Comparison of ENCODE assay signal across 11 cellular contexts in genomic region chr15:74173545-74174215, GRCh38. TPM values are rescaled to one million over a fixed set of nuclear protein-coding genes. Genes with fewer than 3 reads are reported as not detected.
DNase-seq lines count a peak whose midpoint lies in the region; ATAC-seq and TF ChIP-seq lines count a peak whose summit lies in the region.
"Had no signal": no experiment of that assay in that cellular context is flagged by ENCODE, and none has a peak within 500 bp of the region (broad histone marks: within the 10 kb centered on the region; RNA-seq: fewer than 3 reads in every experiment).

ISLR (plus strand) TSS chr15:74173710; CDS start chr15:74174859, 1,149 bp downstream.

- TF ChIP-seq POLR2A in erythroblast (IDR thresholded peaks at IDR 0.05; ENCODE audit: low read length): no peak

- peaks cover 1 to 4% of the 10 kb centered on the region in 2 donors for H3K4me1 ChIP-seq in lung (ENCODE audit: control insufficient read depth in 2 of 2, insufficient read depth in 2 of 2, low read length in 2 of 2)

- H3K36me3 ChIP-seq in lung (ENCODE audit: control insufficient read depth in 2 of 2, insufficient read depth in 2 of 2, low read length in 2 of 2): no peaks in the 10 kb centered on the region

- H3K4me3 ChIP-seq in dorsolateral prefrontal cortex (peak within 1 kb of the TSS in 42 of 59 donors; percentile 4 to 57 (median 30)), lung (no peak within 1 kb of the TSS)

- H3K27me3 ChIP-seq in dorsolateral prefrontal cortex (no peaks in the 10 kb centered on the region), lung (ENCODE audit: control insufficient read depth, insufficient read depth) (no peaks in the 10 kb centered on the region)

- intact Hi-C loops in dorsolateral prefrontal cortex (cut with DNase I): no loop called here

- peak within 1 kb of the TSS in 38 of 59 donors; percentile 21 to 82 (median 62) for H3K27ac ChIP-seq in dorsolateral prefrontal cortex
- peak within 1 kb of the TSS; percentile 14 to 33 for H3K27ac ChIP-seq in lung (ENCODE audit: low read depth in 1 of 2, low read length in 1 of 2)

- ATAC-seq in lung (ENCODE audit: insufficient read depth, low FRiP score): no peak
- ATAC-seq in GM21515 (IDR thresholded peaks at IDR 0.05; ENCODE audit: unreplicated experiment): no peak
- no peak for ATAC-seq in HG03432 (IDR thresholded peaks at IDR 0.05; ENCODE audit: unreplicated experiment)

- DNase-seq in MV-4-11 (lab: John Stamatoyannopoulos, UW) (peak; percentile 56), dorsolateral prefrontal cortex (peak in 4 of 10 donors; percentile 18 to 41 (median 36)), lung (ENCODE audit: low spot score) (no peak), stromal cell of bone marrow (ENCODE audit: low read depth) (peak; percentile 87), erythroblast (lab: John Stamatoyannopoulos, UW) (no peak)
- no peak for DNase-seq in activated CD4-positive, alpha-beta T cell treated with anti-CD3 and anti-CD28 coated beads for 4 hours
- DNase-seq: amniotic stem cell, NCI-H2107 had no signal

- no peaks in the 10 kb centered on the region for H3K9me3 ChIP-seq in lung (ENCODE audit: control insufficient read depth in 2 of 2, insufficient read depth in 1 of 2, low read length in 1 of 2)

- whole genome bisulfite sequencing in lung, 2 donors: 52 to 69% methylated on average over 16 to 17 of the region's 17 CpGs

- TF ChIP-seq CTCF in dorsolateral prefrontal cortex (IDR thresholded peaks at IDR 0.05 in 54 of 56, conservative IDR thresholded peaks at IDR 0.05 in 2 of 56; ENCODE audit: low read depth in 1 of 56, partially characterized antibody in 56 of 56): no peak
- TF ChIP-seq CTCF in lung (IDR thresholded peaks at IDR 0.05; ENCODE audit: control extremely low read depth, extremely low read depth): no peak

RNA-seq across cellular contexts. Expression of gene ISLR, which starts in this region (rescaled TPM):
- total RNA-seq in dorsolateral prefrontal cortex: 10 to 100 TPM in 113 of 120 experiments, 1 to 10 TPM in 7; 7.1 to 44.8 (median 21.5) TPM
- 10 to 100 TPM; 14.6 to 30.4 TPM for total RNA-seq in lung
- 10 to 100 TPM in 1 of 2 donors, 1 to 10 TPM in 1; 2.8 to 13.8 TPM for polyA plus RNA-seq in lung
- total RNA-seq: lung microvascular endothelial cell had no signal

Comparison
In these comparisons a context has a peak if more than half of its experiments do, and no peak if none do; other contexts are left out.
1. DNase-seq: peak in MV-4-11 (single experiment) and stromal cell of bone marrow (single experiment); none in lung (single experiment), activated CD4-positive, alpha-beta T cell treated with anti-CD3 and anti-CD28 coated beads for 4 hours (0 of 2) and erythroblast (0 of 2).